Comparison of ENCODE assay signal across 22 cellular contexts in genomic region chr6:162612613-162613012, GRCh38.
DNase-seq lines count a peak whose midpoint lies in the region; ATAC-seq lines count a peak whose summit lies in the region.
"Had no signal": no experiment of that assay in that cellular context is flagged by ENCODE, and none has a peak within 500 bp of the region (broad histone marks: within the 10 kb centered on the region; RNA-seq: fewer than 3 reads in every experiment).

No MANE protein-coding gene starts in this region.

- no peaks in the 10 kb centered on the region for H3K4me1 Mint-ChIP-seq in activated naive CD4-positive, alpha-beta T cell treated with anti-CD3 and anti-CD28 coated beads, Interleukin-2, amount 10 ng/mL, durations not matched to agents 7 days and 5 days

- H3K27me3 Mint-ChIP-seq in activated naive CD4-positive, alpha-beta T cell treated with anti-CD3 and anti-CD28 coated beads, Interleukin-2, amount 10 ng/mL, durations not matched to agents 7 days and 5 days = no peaks in the 10 kb centered on the region

- CTCF ChIA-PET in activated naive CD4-positive, alpha-beta T cell treated with anti-CD3 and anti-CD28 coated beads, Interleukin-2, amount 10 ng/mL, durations not matched to agents 7 days and 5 days (lab: Charles Lee) = interaction anchor here (0.8 to 1.0 kb wide), 2 partner anchors 10 to 865 kb away, joined by 3 read pairs; no protein-coding TSS in a partner anchor

- intact Hi-C loops in Right ventricle myocardium superior (cut with DNase I) = no loop called here
- intact Hi-C loops in cardiac septum (cut with DNase I) = no loop called here

- H3K4me3 Mint-ChIP-seq in activated naive CD4-positive, alpha-beta T cell treated with anti-CD3 and anti-CD28 coated beads, Interleukin-2, amount 10 ng/mL, durations not matched to agents 7 days and 5 days = no peak overlapping the region
- H3K4me3 Mint-ChIP-seq: CD8-positive, alpha-beta T cell had no signal

- ATAC-seq in Right ventricle myocardium superior (ENCODE audit: poor library complexity) = peak; percentile 19
- ATAC-seq: CD8-positive, alpha-beta T cell had no signal

- DNase-seq in NCI-H146 (lab: John Stamatoyannopoulos, UW) (peak; percentile 13), NCI-H146 treated with DMSO at 0.1 percent for 48 hours (lab: John Stamatoyannopoulos, UW; ENCODE audit: unreplicated experiment) (no peak), Right ventricle myocardium superior (no peak), cardiac septum (ENCODE audit: low spot score) (no peak), NCI-H69 (lab: John Stamatoyannopoulos, UW) (peak; percentile 48), iPS-NIHi7 (ENCODE audit: extremely low spot score) (peak; percentile 24), hippocampal formation (lab: John Stamatoyannopoulos, UW) (no peak)
- DNase-seq in activated naive CD4-positive, alpha-beta T cell treated with anti-CD3 and anti-CD28 coated beads, Interleukin-2, amount 10 ng/mL, durations not matched to agents 7 days and 5 days = no peak
- DNase-seq: ACHN; Calu3; CD8-positive, alpha-beta T cell; DMS153; HCEC 1CT; KG1; NCI-H1092 treated with DMSO at 0.1 percent for 48 hours; NCI-H1436 treated with DMSO at 0.1 percent for 48 hours; NCI-H2081; NCI-H2227 treated with DMSO at 0.1 percent for 48 hours; NCI-H510A; NCI-H82; SHP77 treated with DMSO at 0.1 percent for 48 hours; T-helper 1 cell had no signal

- H3K36me3 Mint-ChIP-seq in activated naive CD4-positive, alpha-beta T cell treated with anti-CD3 and anti-CD28 coated beads, Interleukin-2, amount 10 ng/mL, durations not matched to agents 7 days and 5 days = no peaks in the 10 kb centered on the region
- H3K36me3 Mint-ChIP-seq: CD8-positive, alpha-beta T cell had no signal

- no peaks in the 10 kb centered on the region for H3K9me3 Mint-ChIP-seq in activated naive CD4-positive, alpha-beta T cell treated with anti-CD3 and anti-CD28 coated beads, Interleukin-2, amount 10 ng/mL, durations not matched to agents 7 days and 5 days

- no peak overlapping the region for H3K27ac Mint-ChIP-seq in activated naive CD4-positive, alpha-beta T cell treated with anti-CD3 and anti-CD28 coated beads, Interleukin-2, amount 10 ng/mL, durations not matched to agents 7 days and 5 days
- H3K27ac Mint-ChIP-seq: CD8-positive, alpha-beta T cell had no signal

Comparison
In these comparisons a context has a peak if more than half of its experiments do, and no peak if none do; other contexts are left out.
1. DNase-seq: peak in NCI-H146 (single experiment), NCI-H69 (single experiment) and iPS-NIHi7 (single experiment); none in NCI-H146 treated with DMSO at 0.1 percent for 48 hours (single experiment), Right ventricle myocardium superior (single experiment), cardiac septum (single experiment), hippocampal formation (0 of 2) and activated naive CD4-positive, alpha-beta T cell treated with anti-CD3 and anti-CD28 coated beads, Interleukin-2, amount 10 ng/mL, durations not matched to agents 7 days and 5 days (single experiment).